13 cellular contexts compared by ENCODE assay signal in the genomic region with DNA sequence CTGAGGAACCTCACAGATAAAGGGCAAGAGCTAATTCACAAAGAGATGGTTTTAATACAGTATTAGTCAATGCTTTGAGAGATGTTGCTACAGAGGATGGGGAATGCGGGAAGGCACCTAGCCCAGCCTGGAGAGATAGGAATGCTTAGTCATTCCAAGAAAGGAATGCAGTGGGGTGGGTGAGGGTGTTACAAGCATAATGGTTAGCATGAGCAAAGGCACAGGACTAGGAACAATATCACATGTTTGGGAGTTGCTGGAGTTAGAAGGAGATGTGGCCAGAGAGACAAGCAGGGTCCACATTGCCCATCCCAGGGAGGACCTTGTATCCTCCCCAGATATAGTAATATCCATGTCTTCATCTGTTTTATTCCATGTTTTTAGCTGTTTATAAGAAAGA.
DNase-seq lines count a peak whose midpoint lies in the region; ATAC-seq and TF ChIP-seq lines count a peak whose summit lies in the region.
"Had no signal": no experiment of that assay in that cellular context is flagged by ENCODE, and none has a peak within 500 bp of the region (broad histone marks: within the 10 kb centered on the region; RNA-seq: fewer than 3 reads in every experiment).

No MANE protein-coding gene starts in this region.

- TF ChIP-seq POLR2A in IMR-90 (IDR thresholded peaks at IDR 0.05; ENCODE audit: low read depth, low read length): no peak

- TF ChIP-seq RAD21 in IMR-90 (IDR thresholded peaks at IDR 0.05; ENCODE audit: low read length): no peak

- H3K27ac ChIP-seq in IMR-90 (ENCODE audit: insufficient read depth, low read length): no peak overlapping the region
- no peak overlapping the region for H3K27ac ChIP-seq in mesendoderm (ENCODE audit: low read depth, low read length)
- H3K27ac ChIP-seq: heart left ventricle, neutrophil had no signal

- peak overlapping the region in 1 of 2 experiments; percentile 85; a peak in 2 of 4 replicates for H4K8ac ChIP-seq in IMR-90 (ENCODE audit: low read depth in 2 of 2, low read length in 2 of 2)
- H4K8ac ChIP-seq in mesendoderm (ENCODE audit: low read depth, low read length): no peak overlapping the region

- DNase-seq in Calu3: peak; percentile 60
- DNase-seq in IMR-90: peak; percentile 87
- peak; percentile 63 for DNase-seq in dedifferentiated amniotic fluid mesenchymal stem cell (ENCODE audit: extremely low spot score)
- DNase-seq in mesendoderm: peak; percentile 96
- DNase-seq in OCI-M2 (lab: John Stamatoyannopoulos, UW; ENCODE audit: unreplicated experiment): no peak
- no peak for DNase-seq in globus pallidus (ENCODE audit: low spot score)
- DNase-seq in stimulated activated CD4-positive, alpha-beta T cell treated with anti-CD3 and anti-CD28 coated beads, Interleukin-2, amount 100 ng/mL, for 24 hours: no peak
- DNase-seq: caudate nucleus, heart left ventricle, T-cell had no signal

- H3K9ac ChIP-seq in IMR-90 (ENCODE audit: low read depth, low read length) (no peak overlapping the region), mesendoderm (ENCODE audit: low read length) (no peak overlapping the region)

- 0 out of 3 replicates have a peak overlapping the region, but pooled peaks have one; percentile 64 for H2BK15ac ChIP-seq in IMR-90 (ENCODE audit: low read depth, low read length)
- H2BK15ac ChIP-seq in mesendoderm (replicated peaks; ENCODE audit: low read depth): peak overlapping the region; percentile 60

- H4K5ac ChIP-seq in IMR-90 (ENCODE audit: low read depth, low read length): no peak overlapping the region
- no peak overlapping the region for H4K5ac ChIP-seq in mesendoderm (ENCODE audit: low read length)

- intact Hi-C loops in Calu3 (cut with micrococcal nuclease; ENCODE audit: unreplicated experiment): no loop called here
- intact Hi-C loops in IMR-90 (cut with micrococcal nuclease): no loop called here

- H2AFZ ChIP-seq in IMR-90 (replicated peaks; ENCODE audit: low read length, poor library complexity): peak overlapping the region; percentile 80

- no peaks in the 10 kb centered on the region for H3K36me3 Mint-ChIP-seq in Calu3 (ENCODE audit: insufficient read depth, unreplicated experiment)
- H3K36me3 Mint-ChIP-seq: T-cell had no signal

- 38% methylated on average over 1 of the region's 1 CpG; no CpG with 5 or more reads in 1 of the 2 experiments for WGBS in IMR-90 (ENCODE audit: extremely low coverage in 2 of 2, insufficient read length in 1 of 2), 2 experiments
- no CpG with 5 or more reads among the region's 1 CpG for WGBS in mesendoderm (ENCODE audit: extremely low coverage, insufficient coverage, low lambda C conversion rate)

- H3K9me1 ChIP-seq in IMR-90 (ENCODE audit: insufficient read depth, low read length): no peaks in the 10 kb centered on the region

- H3K14ac ChIP-seq in IMR-90 (replicated peaks; ENCODE audit: low read depth, low read length): peak overlapping the region; percentile 16; the same call in 1 of the 2 replicates

- 0 out of 2 replicates have a peak overlapping the region, but pooled peaks have one; percentile 7 for H3K23ac ChIP-seq in IMR-90 (ENCODE audit: low read depth, low read length)
- no peak overlapping the region for H3K23ac ChIP-seq in mesendoderm (ENCODE audit: low read length)

- CTCF ChIA-PET in Calu3 (lab: Charles Lee) (interaction anchor here (1.0 to 1.7 kb wide), 2 partner anchors 9 to 107 kb away, joined by 3 to 5 read pairs; partner anchors contain the start of gene OGFRL1), IMR-90 (lab: Yijun Ruan, JAX) (interaction anchor here (1.0 kb wide), 1 partner anchor 9 kb away, joined by 4 read pairs; no protein-coding TSS in a partner anchor)

- peak overlapping the region; percentile 40; the same call in 1 of the 2 replicates for H3K56ac ChIP-seq in IMR-90 (ENCODE audit: extremely low read depth, insufficient read depth, low read length)
- H3K56ac ChIP-seq in mesendoderm (ENCODE audit: low read length): peak overlapping the region; percentile 38

- H2BK120ac ChIP-seq in IMR-90 (ENCODE audit: low read depth, low read length): peak overlapping the region; percentile 82
- no peak overlapping the region for H2BK120ac ChIP-seq in mesendoderm (ENCODE audit: low read depth, low read length)

- H3K79me2 ChIP-seq in mesendoderm (ENCODE audit: control insufficient read depth, insufficient read depth, low read length): no peaks in the 10 kb centered on the region

- H3K18ac ChIP-seq in IMR-90 (ENCODE audit: low read depth, low read length): no peak overlapping the region; the same call in 1 of the 2 replicates
- H3K18ac ChIP-seq in mesendoderm (ENCODE audit: low read length): no peak overlapping the region

- H3K27me3 Mint-ChIP-seq in Calu3 (ENCODE audit: unreplicated experiment): no peaks in the 10 kb centered on the region

- in situ Hi-C loops in IMR-90 (cut with MboI; ENCODE audit: low sequenced_read_pairs): loop anchor here (25.0 kb wide), 1 partner anchor 906 kb away; no protein-coding TSS in a partner anchor

- peaks cover 8% of the 10 kb centered on the region for H3K9me3 Mint-ChIP-seq in Calu3 (ENCODE audit: low read depth, unreplicated experiment)

- peak overlapping the region; percentile 46 for H2BK5ac ChIP-seq in IMR-90 (ENCODE audit: low read depth, low read length, poor library complexity, severe bottlenecking)
- peak overlapping the region; percentile 19 for H2BK5ac ChIP-seq in mesendoderm (ENCODE audit: low read length)

- H3K27me3 ChIP-seq in IMR-90 (ENCODE audit: control insufficient read depth, insufficient read depth, low read length): no peaks in the 10 kb centered on the region
- no peaks in the 10 kb centered on the region for H3K27me3 ChIP-seq in mesendoderm (ENCODE audit: insufficient read depth, low read length, poor library complexity)
- H3K27me3 ChIP-seq: heart left ventricle, neutrophil had no signal

- H3K4ac ChIP-seq in IMR-90 (ENCODE audit: low read depth, low read length) (peak overlapping the region; percentile 56; the same call in 1 of the 2 replicates), mesendoderm (ENCODE audit: low read depth, low read length) (no peak overlapping the region)

- peak overlapping the region; percentile 45; the same call in 1 of the 2 replicates for H2AK5ac ChIP-seq in IMR-90 (ENCODE audit: low read depth, low read length)
- no peak overlapping the region for H2AK5ac ChIP-seq in mesendoderm (ENCODE audit: low read length)

- H2AK9ac ChIP-seq in IMR-90 (replicated peaks; ENCODE audit: low read depth, low read length, poor library complexity): no peak overlapping the region

- peak overlapping the region; percentile 92 for H2BK20ac ChIP-seq in IMR-90 (ENCODE audit: low read depth, low read length)

- POLR2A ChIA-PET in IMR-90 (lab: Charles Lee; ENCODE audit: unreplicated experiment): interaction anchor here (1.0 kb wide), 1 partner anchor 9 kb away, joined by 5 read pairs; no protein-coding TSS in a partner anchor

- H3K36me3 ChIP-seq in IMR-90 (ENCODE audit: control insufficient read depth, insufficient read depth, low read length) (no peaks in the 10 kb centered on the region), mesendoderm (ENCODE audit: control insufficient read depth, insufficient read depth, low read length) (no peaks in the 10 kb centered on the region)
- H3K36me3 ChIP-seq: HAP-1, heart left ventricle, neutrophil had no signal

- H3K9me3 ChIP-seq in IMR-90 (ENCODE audit: control insufficient read depth, insufficient read depth, low read length): no peaks in the 10 kb centered on the region
- H3K9me3 ChIP-seq: neutrophil had no signal

- H3K4me3 Mint-ChIP-seq in Calu3 (ENCODE audit: low read depth, unreplicated experiment): no peak overlapping the region
- H3K4me3 Mint-ChIP-seq: T-cell had no signal

- H3K79me1 ChIP-seq in IMR-90 (ENCODE audit: low read depth in 1 of 2, low read length in 2 of 2) (no peaks in the 10 kb centered on the region), mesendoderm (ENCODE audit: low read length) (no peaks in the 10 kb centered on the region)

- H3K4me2 ChIP-seq in IMR-90 (ENCODE audit: low read depth, low read length) (no peak overlapping the region; the same call in 1 of the 2 replicates), mesendoderm (ENCODE audit: low read length) (no peak overlapping the region)

- H3K4me3 ChIP-seq in IMR-90 (ENCODE audit: insufficient read depth, low read depth, low read length) (no peak overlapping the region), mesendoderm (ENCODE audit: low read length) (no peak overlapping the region)
- H3K4me3 ChIP-seq: HAP-1, heart left ventricle had no signal

- no peak for TF ChIP-seq CTCF in Calu3 (IDR thresholded peaks at IDR 0.05; ENCODE audit: unreplicated experiment)
- TF ChIP-seq CTCF in IMR-90 (conservative IDR thresholded peaks at IDR 0.05; ENCODE audit: low read depth, low read length): no peak

- H3K27ac Mint-ChIP-seq in Calu3 (ENCODE audit: unreplicated experiment): peak overlapping the region; percentile 21
- H3K27ac Mint-ChIP-seq: T-cell had no signal

- BruUV-seq in Calu3 (replicated peaks; lab: Mats Ljungman, UMichigan) (no TSS peak), IMR-90 (replicated peaks; lab: Mats Ljungman, UMichigan) (no TSS peak)

- no peaks in the 10 kb centered on the region for H3K4me1 ChIP-seq in IMR-90 (ENCODE audit: control insufficient read depth, insufficient read depth, low read length)
- no peaks in the 10 kb centered on the region for H3K4me1 ChIP-seq in mesendoderm (ENCODE audit: control insufficient read depth, low read depth, low read length)

- dilution Hi-C loops in IMR-90 (cut with HindIII; ENCODE audit: low sequenced_read_pairs, unreplicated experiment): loop anchor here (25.0 kb wide), 1 partner anchor 181 kb away; no protein-coding TSS in a partner anchor

- H4K20me1 ChIP-seq in IMR-90 (ENCODE audit: insufficient read depth, low read length): no peaks in the 10 kb centered on the region

- ATAC-seq in IMR-90 (ENCODE audit: low read depth): peak; percentile 99
- no peak for ATAC-seq in HG02763 (IDR thresholded peaks at IDR 0.05; ENCODE audit: unreplicated experiment)
- ATAC-seq: T-cell had no signal

- peak overlapping the region; percentile 43 for H4K91ac ChIP-seq in IMR-90 (ENCODE audit: insufficient read depth, low read depth, low read length)

- H3K4me1 Mint-ChIP-seq in Calu3 (ENCODE audit: low read depth, unreplicated experiment): peaks cover 17% of the 10 kb centered on the region
- H3K4me1 Mint-ChIP-seq: T-cell had no signal

TF ChIP-seq in IMR-90, 13 proteins besides CTCF, POLR2A, EP300 and RAD21 (continues in another document):
- no peak for TF ChIP-seq RFX5 (IDR thresholded peaks at IDR 0.05; ENCODE audit: low read depth, low read length)
- no peak for TF ChIP-seq FOS (IDR thresholded peaks at IDR 0.05; ENCODE audit: low read depth, low read length)
- TF ChIP-seq CEBPB (IDR thresholded peaks at IDR 0.05; ENCODE audit: low read depth, low read length): peak; percentile 88
- peak; percentile 20; the same call in 1 of the 2 replicates for TF ChIP-seq MAFK (IDR thresholded peaks at IDR 0.05; ENCODE audit: low read depth, low read length)
- TF ChIP-seq NFE2L2 (IDR thresholded peaks at IDR 0.05; ENCODE audit: low read depth, low read length): peak; percentile 92

Comparison
In these comparisons a context has a peak if more than half of its experiments do, and no peak if none do; other contexts are left out.
1. DNase-seq: peak in Calu3 (single experiment), IMR-90 (single experiment), dedifferentiated amniotic fluid mesenchymal stem cell (single experiment) and mesendoderm (single experiment); none in OCI-M2 (single experiment), globus pallidus (single experiment) and stimulated activated CD4-positive, alpha-beta T cell treated with anti-CD3 and anti-CD28 coated beads, Interleukin-2, amount 100 ng/mL, for 24 hours (0 of 2).